14 cellular contexts compared by ENCODE assay signal in genomic region chr1:172145656-172146055, GRCh38.
DNase-seq lines count a peak whose midpoint lies in the region; ATAC-seq, FAIRE-seq and TF ChIP-seq lines count a peak whose summit lies in the region.
"Had no signal": no experiment of that assay in that cellular context is flagged by ENCODE, and none has a peak within 500 bp of the region (broad histone marks: within the 10 kb centered on the region; RNA-seq: fewer than 3 reads in every experiment).

No MANE protein-coding gene starts in this region.

- H3K9me3 ChIP-seq in MG63 (no peaks in the 10 kb centered on the region), astrocyte (ENCODE audit: insufficient read depth, low read depth, low read length) (peaks cover 3% of the 10 kb centered on the region), mesenchymal stem cell (ENCODE audit: control insufficient read depth, low read length) (no peaks in the 10 kb centered on the region)

- H3K4ac ChIP-seq in mesenchymal stem cell (ENCODE audit: low read depth in 1 of 2, low read length in 2 of 2): peak overlapping the region; percentile 57 to 89

- H3K27ac ChIP-seq in astrocyte (ENCODE audit: low read depth, low read length) (peak overlapping the region; percentile 81), mesenchymal stem cell (ENCODE audit: low read length, poor library complexity, severe bottlenecking) (peak overlapping the region; percentile 92), dorsolateral prefrontal cortex (peak overlapping the region in 29 of 59 donors; percentile 1 to 70 (median 29))

- H3K4me3 ChIP-seq in MG63: peak overlapping the region; percentile 55
- peak overlapping the region; percentile 65 for H3K4me3 ChIP-seq in astrocyte (ENCODE audit: insufficient read depth, low read depth, low read length)
- peak overlapping the region in 1 of 2 experiments; percentile 93 for H3K4me3 ChIP-seq in mesenchymal stem cell (ENCODE audit: insufficient read depth in 1 of 2, low read depth in 1 of 2, low read length in 2 of 2)
- no peak overlapping the region for H3K4me3 ChIP-seq in dorsolateral prefrontal cortex
- H3K4me3 ChIP-seq: GM12878 had no signal

- WGBS in mesenchymal stem cell: 26% methylated on average over 5 of the region's 6 CpGs

- no peak overlapping the region for H3K4me3 Mint-ChIP-seq in astrocyte (ENCODE audit: unreplicated experiment)
- peak overlapping the region; percentile 2 for H3K4me3 Mint-ChIP-seq in stimulated activated effector memory CD8-positive, alpha-beta T cell treated with anti-CD3 and anti-CD28 coated beads, Interleukin-12 subunit alpha, Interleukin-12 subunit beta, amount 100 ng/mL, for 72 hours

- no peak overlapping the region for H4K91ac ChIP-seq in mesenchymal stem cell (ENCODE audit: low read length)

- no peaks in the 10 kb centered on the region for H3K27me3 ChIP-seq in MG63
- H3K27me3 ChIP-seq in astrocyte (ENCODE audit: insufficient read depth, low read length): no peaks in the 10 kb centered on the region
- H3K27me3 ChIP-seq in mesenchymal stem cell (ENCODE audit: control insufficient read depth in 1 of 2, insufficient read depth in 1 of 2, low read length in 2 of 2): no peaks in the 10 kb centered on the region
- H3K27me3 ChIP-seq in dorsolateral prefrontal cortex: no peaks in the 10 kb centered on the region

- no peak for TF ChIP-seq CTCF in astrocyte (IDR thresholded peaks at IDR 0.05; ENCODE audit: insufficient read depth, low read depth, low read length)
- TF ChIP-seq CTCF in dorsolateral prefrontal cortex (IDR thresholded peaks at IDR 0.05 in 54 of 56, conservative IDR thresholded peaks at IDR 0.05 in 2 of 56; ENCODE audit: low read depth in 1 of 56, partially characterized antibody in 56 of 56): no peak

- H3K79me2 ChIP-seq in astrocyte (ENCODE audit: insufficient read depth, low read length): peaks cover 29% of the 10 kb centered on the region

- H4K20me1 ChIP-seq in astrocyte (ENCODE audit: insufficient read depth, low read length): no peaks in the 10 kb centered on the region

- no peak overlapping the region for H2AK5ac ChIP-seq in mesenchymal stem cell (ENCODE audit: low read length, severe bottlenecking)

- no peaks in the 10 kb centered on the region for H3K27me3 Mint-ChIP-seq in astrocyte (ENCODE audit: low read depth, unreplicated experiment)

- ATAC-seq in stimulated activated effector memory CD8-positive, alpha-beta T cell treated with anti-CD3 and anti-CD28 coated beads, Interleukin-12 subunit alpha, Interleukin-12 subunit beta, amount 100 ng/mL, for 72 hours: no peak
- no peak for ATAC-seq in esophagus mucosa
- ATAC-seq: GM12878 had no signal

- peak overlapping the region; percentile 80 for H3K4me2 ChIP-seq in astrocyte (ENCODE audit: low read length)
- peak overlapping the region; percentile 51 for H3K4me2 ChIP-seq in mesenchymal stem cell (ENCODE audit: low read length, poor library complexity, severe bottlenecking)

- no peak overlapping the region for H4K8ac ChIP-seq in mesenchymal stem cell (ENCODE audit: low read length)

- peak; percentile 83 for FAIRE-seq in astrocyte (lab: Jason Lieb, UNC)
- FAIRE-seq: colon had no signal

- H3K9me3 Mint-ChIP-seq in astrocyte (ENCODE audit: unreplicated experiment): peaks cover 3% of the 10 kb centered on the region
- no peaks in the 10 kb centered on the region for H3K9me3 Mint-ChIP-seq in stimulated activated effector memory CD8-positive, alpha-beta T cell treated with anti-CD3 and anti-CD28 coated beads, Interleukin-12 subunit alpha, Interleukin-12 subunit beta, amount 100 ng/mL, for 72 hours

- peak overlapping the region; percentile 97 for H3K27ac Mint-ChIP-seq in astrocyte (ENCODE audit: unreplicated experiment)
- peak overlapping the region; percentile 88 for H3K27ac Mint-ChIP-seq in stimulated activated effector memory CD8-positive, alpha-beta T cell treated with anti-CD3 and anti-CD28 coated beads, Interleukin-12 subunit alpha, Interleukin-12 subunit beta, amount 100 ng/mL, for 72 hours

- H3K79me1 ChIP-seq in mesenchymal stem cell (replicated peaks; ENCODE audit: low read length, poor library complexity, severe bottlenecking): no peaks in the 10 kb centered on the region

- H2BK12ac ChIP-seq in mesenchymal stem cell (ENCODE audit: low read length in 2 of 2): no peak overlapping the region

- DNase-seq in MG63 (no peak), astrocyte (ENCODE audit: low read depth) (peak; percentile 68), mesenchymal stem cell (no peak), HuH-7 (ENCODE audit: low spot score) (no peak), HUDEP-2 (lab: John Stamatoyannopoulos, UW; ENCODE audit: unreplicated experiment in 76 of 76) (no peak), dorsolateral prefrontal cortex (no peak)
- DNase-seq in stimulated activated effector memory CD8-positive, alpha-beta T cell treated with anti-CD3 and anti-CD28 coated beads, Interleukin-12 subunit alpha, Interleukin-12 subunit beta, amount 100 ng/mL, for 72 hours (ENCODE audit: low spot score in 2 of 2): no peak
- DNase-seq: activated CD8-positive, alpha-beta memory T cell treated with anti-CD3 and anti-CD28 coated beads, Interleukin-2, amount 50 U/mL, for 4 hours; Calu3; NCI-H510A; SW 1271 had no signal

- H3K9ac ChIP-seq in astrocyte (ENCODE audit: low read length): peak overlapping the region; percentile 89
- peak overlapping the region; percentile 99 for H3K9ac ChIP-seq in mesenchymal stem cell (ENCODE audit: low read length)

- H3K4me1 ChIP-seq in astrocyte (ENCODE audit: insufficient read depth, low read length): peaks cover 23% of the 10 kb centered on the region
- H3K4me1 ChIP-seq in mesenchymal stem cell (ENCODE audit: control insufficient read depth, insufficient read depth, low read depth, low read length): no peaks in the 10 kb centered on the region

- H3K4me1 Mint-ChIP-seq in astrocyte (ENCODE audit: low read depth, unreplicated experiment): peaks cover 61% of the 10 kb centered on the region
- H3K4me1 Mint-ChIP-seq in stimulated activated effector memory CD8-positive, alpha-beta T cell treated with anti-CD3 and anti-CD28 coated beads, Interleukin-12 subunit alpha, Interleukin-12 subunit beta, amount 100 ng/mL, for 72 hours: peaks cover 17% of the 10 kb centered on the region

- peak overlapping the region; percentile 50 for H2BK120ac ChIP-seq in mesenchymal stem cell (ENCODE audit: low read depth, low read length)

- no peak overlapping the region for H2BK15ac ChIP-seq in mesenchymal stem cell (ENCODE audit: low read depth, poor library complexity, severe bottlenecking)

- H3K23ac ChIP-seq in mesenchymal stem cell (ENCODE audit: low read length in 2 of 2): no peak overlapping the region

- H3K18ac ChIP-seq in mesenchymal stem cell (ENCODE audit: low read depth in 1 of 2, low read length in 2 of 2): peak overlapping the region; percentile 11 to 49

- peak overlapping the region in 1 of 2 experiments; percentile 15 for H3K14ac ChIP-seq in mesenchymal stem cell (ENCODE audit: low read length in 2 of 2)

- H3K36me3 Mint-ChIP-seq in astrocyte (ENCODE audit: low read depth, unreplicated experiment): no peaks in the 10 kb centered on the region
- no peaks in the 10 kb centered on the region for H3K36me3 Mint-ChIP-seq in stimulated activated effector memory CD8-positive, alpha-beta T cell treated with anti-CD3 and anti-CD28 coated beads, Interleukin-12 subunit alpha, Interleukin-12 subunit beta, amount 100 ng/mL, for 72 hours

- H3K36me3 ChIP-seq in MG63 (no peaks in the 10 kb centered on the region), astrocyte (ENCODE audit: insufficient read depth, low read length) (no peaks in the 10 kb centered on the region), mesenchymal stem cell (ENCODE audit: control insufficient read depth in 1 of 2, insufficient read depth in 2 of 2, low read depth in 1 of 2, low read length in 2 of 2) (peaks cover 0 to 21% of the 10 kb centered on the region in 2 experiments)

- intact Hi-C loops in dorsolateral prefrontal cortex (cut with DNase I): no loop called here

- H2AFZ ChIP-seq in astrocyte (ENCODE audit: low read depth, low read length): peak overlapping the region; percentile 23
- no peak overlapping the region for H2AFZ ChIP-seq in mesenchymal stem cell (ENCODE audit: low read depth, low read length)

- H2BK5ac ChIP-seq in mesenchymal stem cell (ENCODE audit: low read depth, low read length, poor library complexity, severe bottlenecking): peak overlapping the region; percentile 22

Comparison
In these comparisons a context has a peak if more than half of its experiments do, and no peak if none do; other contexts are left out.
1. H3K4me3 ChIP-seq: peak in MG63 (single experiment) and astrocyte (single experiment); none in dorsolateral prefrontal cortex (0 of 59).